ENCODE assay signal across 1 cellular context in the genomic region with DNA sequence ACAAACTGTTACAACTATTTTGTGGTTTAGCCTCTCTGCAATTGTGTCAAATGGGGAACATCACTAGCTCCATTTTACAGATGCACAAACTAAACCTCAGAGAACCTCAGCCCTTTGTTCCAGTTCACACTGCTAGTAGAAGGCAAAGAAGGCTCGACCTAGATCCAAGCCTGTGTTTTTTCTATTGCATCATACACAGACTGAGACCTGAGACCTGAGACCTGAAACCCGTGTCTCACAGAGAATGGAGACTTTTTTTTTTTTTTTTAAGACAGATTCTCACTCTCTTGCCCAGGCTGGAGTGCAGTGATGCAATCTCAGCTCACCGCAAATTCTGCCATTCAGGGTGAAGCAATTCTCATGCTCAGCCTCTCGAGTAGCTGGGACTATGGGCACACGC.
TF ChIP-seq lines count a peak whose summit lies in the region.

No MANE protein-coding gene starts in this region.

TF ChIP-seq in GM12878, 131 proteins besides CTCF, POLR2A, EP300 and RAD21 (continued from another document):
- TF ChIP-seq, protein P1, sequence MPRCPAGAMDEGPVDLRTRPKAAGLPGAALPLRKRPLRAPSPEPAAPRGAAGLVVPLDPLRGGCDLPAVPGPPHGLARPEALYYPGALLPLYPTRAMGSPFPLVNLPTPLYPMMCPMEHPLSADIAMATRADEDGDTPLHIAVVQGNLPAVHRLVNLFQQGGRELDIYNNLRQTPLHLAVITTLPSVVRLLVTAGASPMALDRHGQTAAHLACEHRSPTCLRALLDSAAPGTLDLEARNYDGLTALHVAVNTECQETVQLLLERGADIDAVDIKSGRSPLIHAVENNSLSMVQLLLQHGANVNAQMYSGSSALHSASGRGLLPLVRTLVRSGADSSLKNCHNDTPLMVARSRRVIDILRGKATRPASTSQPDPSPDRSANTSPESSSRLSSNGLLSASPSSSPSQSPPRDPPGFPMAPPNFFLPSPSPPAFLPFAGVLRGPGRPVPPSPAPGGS (IDR thresholded peaks at IDR 0.05; ENCODE audit: borderline replicate concordance, insufficient read depth, low read depth, low read length, poor library complexity, severe bottlenecking) = peak; percentile 27
- TF ChIP-seq ZNF384 (IDR thresholded peaks at IDR 0.05; ENCODE audit: borderline replicate concordance, low read depth, low read length) (peak; percentile 45; the same call in 1 of the 2 replicates), NR2C2 (IDR thresholded peaks at IDR 0.05; ENCODE audit: borderline replicate concordance, control insufficient read depth, insufficient read length, low read depth) (no peak), CEBPB (IDR thresholded peaks at IDR 0.05; ENCODE audit: borderline replicate concordance in 1 of 2, low read depth in 2 of 2, low read length in 2 of 2) (peak in 1 of 2 experiments; percentile 27; a peak in 1 of 4 replicates), SMARCA5 (IDR thresholded peaks at IDR 0.05) (no peak), CBX3 (IDR thresholded peaks at IDR 0.05; ENCODE audit: borderline replicate concordance, low read depth) (no peak), TAF1 (IDR thresholded peaks at IDR 0.05; ENCODE audit: borderline replicate concordance, low read depth, low read length) (no peak), BACH1 (IDR thresholded peaks at IDR 0.05; ENCODE audit: borderline replicate concordance) (no peak)
- TF ChIP-seq, protein P2, sequence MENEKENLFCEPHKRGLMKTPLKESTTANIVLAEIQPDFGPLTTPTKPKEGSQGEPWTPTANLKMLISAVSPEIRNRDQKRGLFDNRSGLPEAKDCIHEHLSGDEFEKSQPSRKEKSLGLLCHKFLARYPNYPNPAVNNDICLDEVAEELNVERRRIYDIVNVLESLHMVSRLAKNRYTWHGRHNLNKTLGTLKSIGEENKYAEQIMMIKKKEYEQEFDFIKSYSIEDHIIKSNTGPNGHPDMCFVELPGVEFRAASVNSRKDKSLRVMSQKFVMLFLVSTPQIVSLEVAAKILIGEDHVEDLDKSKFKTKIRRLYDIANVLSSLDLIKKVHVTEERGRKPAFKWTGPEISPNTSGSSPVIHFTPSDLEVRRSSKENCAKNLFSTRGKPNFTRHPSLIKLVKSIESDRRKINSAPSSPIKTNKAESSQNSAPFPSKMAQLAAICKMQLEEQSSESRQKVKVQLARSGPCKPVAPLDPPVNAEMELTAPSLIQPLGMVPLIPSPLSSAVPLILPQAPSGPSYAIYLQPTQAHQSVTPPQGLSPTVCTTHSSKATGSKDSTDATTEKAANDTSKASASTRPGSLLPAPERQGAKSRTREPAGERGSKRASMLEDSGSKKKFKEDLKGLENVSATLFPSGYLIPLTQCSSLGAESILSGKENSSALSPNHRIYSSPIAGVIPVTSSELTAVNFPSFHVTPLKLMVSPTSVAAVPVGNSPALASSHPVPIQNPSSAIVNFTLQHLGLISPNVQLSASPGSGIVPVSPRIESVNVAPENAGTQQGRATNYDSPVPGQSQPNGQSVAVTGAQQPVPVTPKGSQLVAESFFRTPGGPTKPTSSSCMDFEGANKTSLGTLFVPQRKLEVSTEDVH (IDR thresholded peaks at IDR 0.05; ENCODE audit: low read depth, partially characterized antibody) = no peak
- TF ChIP-seq, protein P3, sequence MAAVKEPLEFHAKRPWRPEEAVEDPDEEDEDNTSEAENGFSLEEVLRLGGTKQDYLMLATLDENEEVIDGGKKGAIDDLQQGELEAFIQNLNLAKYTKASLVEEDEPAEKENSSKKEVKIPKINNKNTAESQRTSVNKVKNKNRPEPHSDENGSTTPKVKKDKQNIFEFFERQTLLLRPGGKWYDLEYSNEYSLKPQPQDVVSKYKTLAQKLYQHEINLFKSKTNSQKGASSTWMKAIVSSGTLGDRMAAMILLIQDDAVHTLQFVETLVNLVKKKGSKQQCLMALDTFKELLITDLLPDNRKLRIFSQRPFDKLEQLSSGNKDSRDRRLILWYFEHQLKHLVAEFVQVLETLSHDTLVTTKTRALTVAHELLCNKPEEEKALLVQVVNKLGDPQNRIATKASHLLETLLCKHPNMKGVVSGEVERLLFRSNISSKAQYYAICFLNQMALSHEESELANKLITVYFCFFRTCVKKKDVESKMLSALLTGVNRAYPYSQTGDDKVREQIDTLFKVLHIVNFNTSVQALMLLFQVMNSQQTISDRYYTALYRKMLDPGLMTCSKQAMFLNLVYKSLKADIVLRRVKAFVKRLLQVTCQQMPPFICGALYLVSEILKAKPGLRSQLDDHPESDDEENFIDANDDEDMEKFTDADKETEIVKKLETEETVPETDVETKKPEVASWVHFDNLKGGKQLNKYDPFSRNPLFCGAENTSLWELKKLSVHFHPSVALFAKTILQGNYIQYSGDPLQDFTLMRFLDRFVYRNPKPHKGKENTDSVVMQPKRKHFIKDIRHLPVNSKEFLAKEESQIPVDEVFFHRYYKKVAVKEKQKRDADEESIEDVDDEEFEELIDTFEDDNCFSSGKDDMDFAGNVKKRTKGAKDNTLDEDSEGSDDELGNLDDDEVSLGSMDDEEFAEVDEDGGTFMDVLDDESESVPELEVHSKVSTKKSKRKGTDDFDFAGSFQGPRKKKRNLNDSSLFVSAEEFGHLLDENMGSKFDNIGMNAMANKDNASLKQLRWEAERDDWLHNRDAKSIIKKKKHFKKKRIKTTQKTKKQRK (IDR thresholded peaks at IDR 0.05; ENCODE audit: low read depth, low read length) = no peak
- TF ChIP-seq, protein P4, sequence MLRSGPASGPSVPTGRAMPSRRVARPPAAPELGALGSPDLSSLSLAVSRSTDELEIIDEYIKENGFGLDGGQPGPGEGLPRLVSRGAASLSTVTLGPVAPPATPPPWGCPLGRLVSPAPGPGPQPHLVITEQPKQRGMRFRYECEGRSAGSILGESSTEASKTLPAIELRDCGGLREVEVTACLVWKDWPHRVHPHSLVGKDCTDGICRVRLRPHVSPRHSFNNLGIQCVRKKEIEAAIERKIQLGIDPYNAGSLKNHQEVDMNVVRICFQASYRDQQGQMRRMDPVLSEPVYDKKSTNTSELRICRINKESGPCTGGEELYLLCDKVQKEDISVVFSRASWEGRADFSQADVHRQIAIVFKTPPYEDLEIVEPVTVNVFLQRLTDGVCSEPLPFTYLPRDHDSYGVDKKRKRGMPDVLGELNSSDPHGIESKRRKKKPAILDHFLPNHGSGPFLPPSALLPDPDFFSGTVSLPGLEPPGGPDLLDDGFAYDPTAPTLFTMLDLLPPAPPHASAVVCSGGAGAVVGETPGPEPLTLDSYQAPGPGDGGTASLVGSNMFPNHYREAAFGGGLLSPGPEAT (IDR thresholded peaks at IDR 0.05; ENCODE audit: low read depth) = peak; percentile 13; the same call in 1 of the 2 replicates
- TF ChIP-seq, protein P5, sequence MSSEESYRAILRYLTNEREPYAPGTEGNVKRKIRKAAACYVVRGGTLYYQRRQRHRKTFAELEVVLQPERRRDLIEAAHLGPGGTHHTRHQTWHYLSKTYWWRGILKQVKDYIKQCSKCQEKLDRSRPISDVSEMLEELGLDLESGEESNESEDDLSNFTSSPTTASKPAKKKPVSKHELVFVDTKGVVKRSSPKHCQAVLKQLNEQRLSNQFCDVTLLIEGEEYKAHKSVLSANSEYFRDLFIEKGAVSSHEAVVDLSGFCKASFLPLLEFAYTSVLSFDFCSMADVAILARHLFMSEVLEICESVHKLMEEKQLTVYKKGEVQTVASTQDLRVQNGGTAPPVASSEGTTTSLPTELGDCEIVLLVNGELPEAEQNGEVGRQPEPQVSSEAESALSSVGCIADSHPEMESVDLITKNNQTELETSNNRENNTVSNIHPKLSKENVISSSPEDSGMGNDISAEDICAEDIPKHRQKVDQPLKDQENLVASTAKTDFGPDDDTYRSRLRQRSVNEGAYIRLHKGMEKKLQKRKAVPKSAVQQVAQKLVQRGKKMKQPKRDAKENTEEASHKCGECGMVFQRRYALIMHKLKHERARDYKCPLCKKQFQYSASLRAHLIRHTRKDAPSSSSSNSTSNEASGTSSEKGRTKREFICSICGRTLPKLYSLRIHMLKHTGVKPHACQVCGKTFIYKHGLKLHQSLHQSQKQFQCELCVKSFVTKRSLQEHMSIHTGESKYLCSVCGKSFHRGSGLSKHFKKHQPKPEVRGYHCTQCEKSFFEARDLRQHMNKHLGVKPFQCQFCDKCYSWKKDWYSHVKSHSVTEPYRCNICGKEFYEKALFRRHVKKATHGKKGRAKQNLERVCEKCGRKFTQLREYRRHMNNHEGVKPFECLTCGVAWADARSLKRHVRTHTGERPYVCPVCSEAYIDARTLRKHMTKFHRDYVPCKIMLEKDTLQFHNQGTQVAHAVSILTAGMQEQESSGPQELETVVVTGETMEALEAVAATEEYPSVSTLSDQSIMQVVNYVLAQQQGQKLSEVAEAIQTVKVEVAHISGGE (CRISPR knock-in tag; IDR thresholded peaks at IDR 0.05) = no peak
- TF ChIP-seq, protein P6, sequence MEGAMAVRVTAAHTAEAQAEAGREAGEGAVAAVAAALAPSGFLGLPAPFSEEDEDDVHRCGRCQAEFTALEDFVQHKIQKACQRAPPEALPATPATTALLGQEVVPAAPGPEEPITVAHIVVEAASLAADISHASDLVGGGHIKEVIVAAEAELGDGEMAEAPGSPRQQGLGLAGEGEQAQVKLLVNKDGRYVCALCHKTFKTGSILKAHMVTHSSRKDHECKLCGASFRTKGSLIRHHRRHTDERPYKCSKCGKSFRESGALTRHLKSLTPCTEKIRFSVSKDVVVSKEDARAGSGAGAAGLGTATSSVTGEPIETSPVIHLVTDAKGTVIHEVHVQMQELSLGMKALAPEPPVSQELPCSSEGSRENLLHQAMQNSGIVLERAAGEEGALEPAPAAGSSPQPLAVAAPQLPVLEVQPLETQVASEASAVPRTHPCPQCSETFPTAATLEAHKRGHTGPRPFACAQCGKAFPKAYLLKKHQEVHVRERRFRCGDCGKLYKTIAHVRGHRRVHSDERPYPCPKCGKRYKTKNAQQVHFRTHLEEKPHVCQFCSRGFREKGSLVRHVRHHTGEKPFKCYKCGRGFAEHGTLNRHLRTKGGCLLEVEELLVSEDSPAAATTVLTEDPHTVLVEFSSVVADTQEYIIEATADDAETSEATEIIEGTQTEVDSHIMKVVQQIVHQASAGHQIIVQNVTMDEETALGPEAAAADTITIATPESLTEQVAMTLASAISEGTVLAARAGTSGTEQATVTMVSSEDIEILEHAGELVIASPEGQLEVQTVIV (IDR thresholded peaks at IDR 0.05; ENCODE audit: borderline replicate concordance, partially characterized antibody) = no peak
- TF ChIP-seq, protein P7, sequence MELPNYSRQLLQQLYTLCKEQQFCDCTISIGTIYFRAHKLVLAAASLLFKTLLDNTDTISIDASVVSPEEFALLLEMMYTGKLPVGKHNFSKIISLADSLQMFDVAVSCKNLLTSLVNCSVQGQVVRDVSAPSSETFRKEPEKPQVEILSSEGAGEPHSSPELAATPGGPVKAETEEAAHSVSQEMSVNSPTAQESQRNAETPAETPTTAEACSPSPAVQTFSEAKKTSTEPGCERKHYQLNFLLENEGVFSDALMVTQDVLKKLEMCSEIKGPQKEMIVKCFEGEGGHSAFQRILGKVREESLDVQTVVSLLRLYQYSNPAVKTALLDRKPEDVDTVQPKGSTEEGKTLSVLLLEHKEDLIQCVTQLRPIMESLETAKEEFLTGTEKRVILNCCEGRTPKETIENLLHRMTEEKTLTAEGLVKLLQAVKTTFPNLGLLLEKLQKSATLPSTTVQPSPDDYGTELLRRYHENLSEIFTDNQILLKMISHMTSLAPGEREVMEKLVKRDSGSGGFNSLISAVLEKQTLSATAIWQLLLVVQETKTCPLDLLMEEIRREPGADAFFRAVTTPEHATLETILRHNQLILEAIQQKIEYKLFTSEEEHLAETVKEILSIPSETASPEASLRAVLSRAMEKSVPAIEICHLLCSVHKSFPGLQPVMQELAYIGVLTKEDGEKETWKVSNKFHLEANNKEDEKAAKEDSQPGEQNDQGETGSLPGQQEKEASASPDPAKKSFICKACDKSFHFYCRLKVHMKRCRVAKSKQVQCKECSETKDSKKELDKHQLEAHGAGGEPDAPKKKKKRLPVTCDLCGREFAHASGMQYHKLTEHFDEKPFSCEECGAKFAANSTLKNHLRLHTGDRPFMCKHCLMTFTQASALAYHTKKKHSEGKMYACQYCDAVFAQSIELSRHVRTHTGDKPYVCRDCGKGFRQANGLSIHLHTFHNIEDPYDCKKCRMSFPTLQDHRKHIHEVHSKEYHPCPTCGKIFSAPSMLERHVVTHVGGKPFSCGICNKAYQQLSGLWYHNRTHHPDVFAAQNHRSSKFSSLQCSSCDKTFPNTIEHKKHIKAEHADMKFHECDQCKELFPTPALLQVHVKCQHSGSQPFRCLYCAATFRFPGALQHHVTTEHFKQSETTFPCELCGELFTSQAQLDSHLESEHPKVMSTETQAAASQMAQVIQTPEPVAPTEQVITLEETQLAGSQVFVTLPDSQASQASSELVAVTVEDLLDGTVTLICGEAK (IDR thresholded peaks at IDR 0.05; ENCODE audit: borderline replicate concordance) = no peak
